In the genomic region with DNA sequence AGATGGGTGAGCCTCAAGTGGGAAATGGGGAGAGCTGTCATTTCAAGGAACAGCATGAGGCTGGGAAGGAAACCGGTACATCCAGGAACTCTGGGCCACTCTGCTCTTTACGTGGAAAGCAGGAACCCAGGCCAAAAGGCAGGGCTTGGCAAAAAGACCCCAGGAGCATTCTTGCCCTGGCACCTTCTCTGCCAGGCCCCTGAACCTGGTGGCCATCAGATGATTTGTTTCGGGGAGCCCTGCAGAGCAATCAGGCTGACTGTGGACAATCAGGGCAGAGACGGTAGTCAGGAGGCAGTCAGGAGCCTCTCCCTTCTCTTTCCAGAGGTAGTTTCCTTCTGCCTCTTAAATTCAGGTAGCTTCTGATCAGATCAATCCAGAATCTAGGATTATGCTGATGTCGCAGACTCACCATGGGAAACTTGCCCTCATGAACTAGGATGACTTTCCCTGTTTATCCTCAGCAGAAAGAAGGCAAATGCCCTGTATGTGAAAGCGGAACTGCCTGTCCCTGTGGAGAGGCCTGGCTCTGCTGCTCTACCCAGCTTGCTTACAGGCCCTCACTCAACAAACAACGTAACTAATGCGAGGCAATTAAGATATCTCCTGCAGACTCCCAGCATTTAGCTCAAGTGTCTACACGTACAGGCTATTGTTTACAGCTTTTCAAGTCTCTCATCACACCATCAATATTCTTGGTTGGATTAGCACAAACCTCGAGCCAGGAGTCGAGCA, we compare ENCODE assay signal across 1 cellular context.
TF ChIP-seq lines count a peak whose summit lies in the region.

No MANE protein-coding gene starts in this region.

TF ChIP-seq in HepG2, 621 proteins besides CTCF, POLR2A, EP300 and RAD21:
- TF ChIP-seq ZNF576 (CRISPR knock-in tag; IDR thresholded peaks at IDR 0.05), result no peak
- TF ChIP-seq KAT8 (CRISPR knock-in tag; IDR thresholded peaks at IDR 0.05), result no peak
